ENCODE assay signal across 24 cellular contexts in the genomic region with DNA sequence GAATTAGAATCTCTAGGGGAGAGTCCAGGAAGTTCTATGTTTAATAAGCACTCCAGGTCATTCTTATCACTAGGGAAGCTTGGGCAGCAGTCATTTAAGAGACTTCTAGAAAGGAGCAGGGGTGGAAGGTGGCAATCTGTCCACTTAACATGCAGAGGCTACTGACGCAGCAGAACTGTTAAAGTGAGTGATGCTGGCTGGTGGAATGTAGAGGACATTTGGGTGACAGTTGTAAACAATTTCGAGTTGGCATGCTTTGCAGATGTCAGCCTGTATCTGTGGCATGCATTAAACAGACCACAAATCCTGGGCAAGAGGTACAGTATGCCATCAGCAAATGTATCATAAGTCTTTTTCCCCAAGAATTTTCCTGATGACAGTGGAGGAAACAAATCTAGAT. TPM values are rescaled to one million over a fixed set of nuclear protein-coding genes. Genes with fewer than 3 reads are reported as not detected.
"Had no signal": no experiment of that assay in that cellular context is flagged by ENCODE, and none has a peak within 500 bp of the region (broad histone marks: within the 10 kb centered on the region; RNA-seq: fewer than 3 reads in every experiment).

No MANE protein-coding gene starts in this region.

- H3K36me3 ChIP-seq: breast epithelium, tibial nerve had no signal

- H3K4me1 ChIP-seq: breast epithelium, foreskin keratinocyte, parathyroid adenoma, psoas muscle had no signal

- H3K27me3 ChIP-seq: breast epithelium, foreskin keratinocyte, tibial nerve had no signal

- H3K79me2 ChIP-seq: parathyroid adenoma had no signal

- H2AFZ ChIP-seq: parathyroid adenoma had no signal

- H3K9me3 ChIP-seq: breast epithelium, psoas muscle, tibial nerve had no signal

- H3K27ac ChIP-seq: breast epithelium, foreskin keratinocyte, parathyroid adenoma, psoas muscle, tibial nerve had no signal

- DNase-seq: activated CD4-positive, alpha-beta memory T cell treated with anti-CD3 and anti-CD28 coated beads, Interleukin-2, amount 10 ng/mL, durations not matched to agents 7 days and 5 days; activated CD4-positive, alpha-beta T cell treated with anti-CD3 and anti-CD28 coated beads, Interleukin-2, amount 10 ng/mL, durations not matched to agents 24 days and 14 days; activated CD4-positive, CD25-positive, alpha-beta regulatory T cell treated with anti-CD3 and anti-CD28 coated beads, Interleukin-2, amount 50 U/mL, for 72 hours; activated CD8-positive, alpha-beta memory T cell treated with anti-CD3 and anti-CD28 coated beads, Interleukin-2, amount 50 U/mL, for 48 hours; activated gamma-delta T cell; activated naive CD4-positive, alpha-beta T cell treated with anti-CD3 and anti-CD28 coated beads, Interleukin-2, amount 10 ng/mL, durations not matched to agents 7 days and 5 days; activated T-cell treated with anti-CD3 and anti-CD28 coated beads, Interleukin-2, amount 50 U/mL, for 24 hours; amygdala; endodermal cell; foreskin keratinocyte; islet precursor cell; midbrain; naive thymus-derived CD8-positive, alpha-beta T cell; occipital lobe; psoas muscle; stimulated activated CD4-positive, alpha-beta T cell treated with anti-CD3 and anti-CD28 coated beads, Interleukin-2, amount 100 ng/mL, for 48 hours; stimulated activated naive CD4-positive, alpha-beta T cell treated with Interleukin-2 at 50 U/mL for 16 hours; T-helper 17 cell; T1000 had no signal

- ATAC-seq: esophagus mucosa; foreskin keratinocyte; naive thymus-derived CD8-positive, alpha-beta T cell; psoas muscle; T-helper 17 cell had no signal

- H3K9ac ChIP-seq: parathyroid adenoma had no signal

- H3K4me3 ChIP-seq: breast epithelium, psoas muscle, tibial nerve had no signal

RNA-seq across cellular contexts. Expression of gene HS3ST3A1, which starts 40.5 kb away (rescaled TPM):
- total RNA-seq: naive thymus-derived CD8-positive, alpha-beta T cell; ureter had no signal
